ENCODE assay signal across 8 cellular contexts in the genomic region with DNA sequence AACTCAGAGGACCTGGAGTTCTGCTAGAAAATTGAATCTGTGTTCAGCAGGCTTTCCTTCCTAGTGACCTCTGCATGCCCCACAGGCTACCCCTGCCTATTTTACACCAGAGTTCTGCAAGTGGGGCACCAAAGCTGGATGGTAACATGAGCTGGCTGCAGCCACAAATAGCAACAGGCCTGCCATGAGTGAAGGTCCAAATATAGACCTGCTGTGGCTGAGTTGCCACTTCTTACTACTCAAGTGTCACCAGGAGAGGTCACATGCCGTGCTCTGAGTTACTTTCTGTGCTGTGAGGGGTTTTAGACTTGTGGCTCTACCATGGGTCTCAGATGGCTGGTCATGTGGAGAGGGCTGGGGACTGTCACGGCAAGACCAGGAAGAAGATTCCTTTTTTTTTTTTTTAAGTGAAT. TPM values are rescaled to one million over a fixed set of nuclear protein-coding genes. Genes with fewer than 3 reads are reported as not detected.
DNase-seq lines count a peak whose midpoint lies in the region; ATAC-seq and TF ChIP-seq lines count a peak whose summit lies in the region.

A gene with protein sequence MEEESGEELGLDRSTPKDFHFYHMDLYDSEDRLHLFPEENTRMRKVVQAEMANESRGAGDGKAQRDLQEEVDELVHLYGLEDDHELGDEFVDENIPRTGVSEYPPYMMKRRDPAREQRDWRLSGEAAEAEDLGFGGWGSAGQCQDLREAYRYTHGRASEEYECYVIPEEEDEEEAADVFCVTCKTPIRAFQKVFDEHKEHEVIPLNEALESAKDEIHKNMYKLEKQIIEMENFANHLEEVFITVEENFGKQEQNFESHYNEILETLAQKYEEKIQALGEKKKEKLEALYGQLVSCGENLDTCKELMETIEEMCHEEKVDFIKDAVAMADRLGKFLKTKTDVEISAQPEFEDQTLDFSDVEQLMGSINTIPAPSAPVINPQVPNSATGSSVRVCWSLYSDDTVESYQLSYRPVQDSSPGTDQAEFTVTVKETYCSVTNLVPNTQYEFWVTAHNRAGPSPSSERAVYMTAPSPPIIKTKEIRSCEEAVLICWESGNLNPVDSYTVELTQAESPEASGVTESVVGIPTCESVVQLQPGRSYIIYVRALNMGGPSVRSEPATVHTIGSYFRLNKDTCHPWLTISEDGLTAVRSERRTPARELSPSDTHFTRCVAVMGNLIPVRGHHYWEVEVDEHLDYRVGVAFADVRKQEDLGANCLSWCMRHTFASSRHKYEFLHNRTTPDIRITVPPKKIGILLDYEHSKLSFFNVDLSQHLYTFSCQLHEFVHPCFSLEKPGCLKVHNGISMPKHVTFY (minus strand): TSS at position 76 of the 413 bp plus-strand sequence. CDS start 18,679 bp downstream, outside the sequence.

- H3K27me3 ChIP-seq in cardiac muscle cell (no peaks in the 10 kb centered on the region), dorsolateral prefrontal cortex (no peaks in the 10 kb centered on the region), mammary epithelial cell (ENCODE audit: insufficient read depth, low read length) (no peaks in the 10 kb centered on the region)

- peak in 1 of 2 donors; percentile 97 for DNase-seq in cardiac muscle cell (ENCODE audit: low read depth in 1 of 2, low spot score in 1 of 2)
- DNase-seq in RKO (ENCODE audit: low spot score) = no peak
- DNase-seq in HPDE6-E6E7 (ENCODE audit: extremely low spot score) = no peak
- no peak for DNase-seq in dorsolateral prefrontal cortex
- DNase-seq in mammary epithelial cell = no peak

- H4K20me1 ChIP-seq in mammary epithelial cell (ENCODE audit: insufficient read depth, low read length) = no peaks in the 10 kb centered on the region

- H3K4me3 ChIP-seq in cardiac muscle cell = peak within 1 kb of the TSS; percentile 51
- no peak within 1 kb of the TSS for H3K4me3 ChIP-seq in dorsolateral prefrontal cortex
- H3K4me3 ChIP-seq in mammary epithelial cell (replicated peaks in 1 of 3; ENCODE audit: insufficient read depth in 1 of 3, low read depth in 2 of 3, low read length in 3 of 3) = no peak within 1 kb of the TSS

- TF ChIP-seq CTCF in GM12873 (IDR thresholded peaks at IDR 0.05; ENCODE audit: insufficient read depth, low read depth, low read length, missing control alignments) (peak; percentile 38), cardiac muscle cell (IDR thresholded peaks at IDR 0.05; ENCODE audit: low read depth, low read length) (no peak), dorsolateral prefrontal cortex (IDR thresholded peaks at IDR 0.05 in 54 of 56, conservative IDR thresholded peaks at IDR 0.05 in 2 of 56; ENCODE audit: low read depth in 1 of 56, partially characterized antibody in 56 of 56) (no peak), mammary epithelial cell (conservative IDR thresholded peaks at IDR 0.05 in 1 of 2, IDR thresholded peaks at IDR 0.05 in 1 of 2; ENCODE audit: extremely low read depth in 1 of 2, insufficient read depth in 1 of 2, low read depth in 1 of 2, low read length in 2 of 2) (no peak)

- dilution Hi-C loops in mammary epithelial cell (cut with HindIII; ENCODE audit: low sequenced_read_pairs) = loop anchor here (5.0 kb wide), 1 partner anchor 41 kb away; no protein-coding TSS in a partner anchor

- BruUV-seq in mammary epithelial cell (replicated peaks; lab: Mats Ljungman, UMichigan) = no TSS peak

- H3K27ac ChIP-seq in cardiac muscle cell = peak within 1 kb of the TSS; percentile 98
- H3K27ac ChIP-seq in dorsolateral prefrontal cortex = no peak within 1 kb of the TSS
- H3K27ac ChIP-seq in mammary epithelial cell (ENCODE audit: insufficient read depth, low read depth, low read length) = no peak within 1 kb of the TSS

- H3K36me3 ChIP-seq in cardiac muscle cell = no peaks in the 10 kb centered on the region
- no peaks in the 10 kb centered on the region for H3K36me3 ChIP-seq in mammary epithelial cell (ENCODE audit: insufficient read depth, low read length)

- peaks cover 15% of the 10 kb centered on the region for H3K79me2 ChIP-seq in mammary epithelial cell (ENCODE audit: insufficient read depth, low read length)

- 85% methylated on average over 2 of the region's 2 CpGs for WGBS in mammary epithelial cell (ENCODE audit: low coverage, missing lambda C conversion rate)

- intact Hi-C loops in dorsolateral prefrontal cortex (cut with DNase I) (loop anchor here (5.0 to 10.0 kb wide), 2 partner anchors 179 to 181 kb away; a partner anchor contains a TSS), mammary epithelial cell (cut with micrococcal nuclease) (no loop called here)

- no peaks in the 10 kb centered on the region for H3K9me3 ChIP-seq in cardiac muscle cell (ENCODE audit: low read depth)
- H3K9me3 ChIP-seq in mammary epithelial cell (replicated peaks; ENCODE audit: insufficient read depth, low read length) = no peaks in the 10 kb centered on the region

- H3K4me1 ChIP-seq in cardiac muscle cell (ENCODE audit: low read depth) (peaks cover 44% of the 10 kb centered on the region), mammary epithelial cell (ENCODE audit: insufficient read depth, low read length) (peaks cover 7% of the 10 kb centered on the region)

- ATAC-seq in GM21515 (IDR thresholded peaks at IDR 0.05; ENCODE audit: unreplicated experiment) (peak; percentile 38), HG03558 (IDR thresholded peaks at IDR 0.05; ENCODE audit: extremely low read depth, unreplicated experiment) (peak; percentile 59)

- no peak within 1 kb of the TSS for H2AFZ ChIP-seq in mammary epithelial cell (ENCODE audit: low read depth, low read length)

- H3K4me2 ChIP-seq in mammary epithelial cell (ENCODE audit: insufficient read depth, low read depth, low read length) = no peak within 1 kb of the TSS

- in situ Hi-C loops in mammary epithelial cell (cut with MboI; ENCODE audit: low sequenced_read_pairs in 2 of 2) = no loop called here

- no peak within 1 kb of the TSS for H3K9ac ChIP-seq in mammary epithelial cell (ENCODE audit: insufficient read depth, low read length)

- CTCF ChIA-PET in mammary epithelial cell (lab: Charles Lee; ENCODE audit: low non-redundant PET) = no interaction called here

RNA-seq across cellular contexts. Expression of the gene that starts here (rescaled TPM):
- 17.3 and 44.9 TPM in 2 replicates for total RNA-seq in cardiac muscle cell
- 14.9 and 45.6 TPM in 2 replicates for polyA plus RNA-seq in cardiac muscle cell
- under 1 TPM in 8 of 120 experiments, not detected in 112; 0.04 to 0.31 (median 0.13) TPM for total RNA-seq in dorsolateral prefrontal cortex
- total RNA-seq in mammary epithelial cell = under 1 TPM in 1 of 2 donors, not detected in 1; under 0.01 TPM
- polyA plus RNA-seq in mammary epithelial cell = not detected
- polyA minus RNA-seq in mammary epithelial cell = not detected

Comparison
In these comparisons a context has a peak if more than half of its experiments do, and no peak if none do; other contexts are left out.
1. RNA of the gene that starts here (total RNA-seq): 17.3 to 44.9 TPM in cardiac muscle cell; 0.04 to 0.31 TPM in dorsolateral prefrontal cortex and under 0.01 TPM in mammary epithelial cell; every median in the first group is over 10 times any median in the second.
2. RNA of the gene that starts here (polyA plus RNA-seq): 14.9 to 45.6 TPM in cardiac muscle cell; not detected in mammary epithelial cell (single experiment); every median in the first group is over 10 times any median in the second.